Comparison of ENCODE assay signal across 1 cellular context in genomic region chr2:10619643-10620042, GRCh38.
TF ChIP-seq lines count a peak whose summit lies in the region.

No MANE protein-coding gene starts in this region.

TF ChIP-seq in SK-N-SH treated with all-trans-retinoic acid at 6 μM for 48 hours, 23 proteins besides CTCF, POLR2A, EP300 and RAD21 (continued from another document):
- no peak for TF ChIP-seq PPARA (CRISPR knock-in tag; IDR thresholded peaks at IDR 0.05; ENCODE audit: borderline replicate concordance)
